ENCODE assay signal across 1 cellular context in the genomic region with DNA sequence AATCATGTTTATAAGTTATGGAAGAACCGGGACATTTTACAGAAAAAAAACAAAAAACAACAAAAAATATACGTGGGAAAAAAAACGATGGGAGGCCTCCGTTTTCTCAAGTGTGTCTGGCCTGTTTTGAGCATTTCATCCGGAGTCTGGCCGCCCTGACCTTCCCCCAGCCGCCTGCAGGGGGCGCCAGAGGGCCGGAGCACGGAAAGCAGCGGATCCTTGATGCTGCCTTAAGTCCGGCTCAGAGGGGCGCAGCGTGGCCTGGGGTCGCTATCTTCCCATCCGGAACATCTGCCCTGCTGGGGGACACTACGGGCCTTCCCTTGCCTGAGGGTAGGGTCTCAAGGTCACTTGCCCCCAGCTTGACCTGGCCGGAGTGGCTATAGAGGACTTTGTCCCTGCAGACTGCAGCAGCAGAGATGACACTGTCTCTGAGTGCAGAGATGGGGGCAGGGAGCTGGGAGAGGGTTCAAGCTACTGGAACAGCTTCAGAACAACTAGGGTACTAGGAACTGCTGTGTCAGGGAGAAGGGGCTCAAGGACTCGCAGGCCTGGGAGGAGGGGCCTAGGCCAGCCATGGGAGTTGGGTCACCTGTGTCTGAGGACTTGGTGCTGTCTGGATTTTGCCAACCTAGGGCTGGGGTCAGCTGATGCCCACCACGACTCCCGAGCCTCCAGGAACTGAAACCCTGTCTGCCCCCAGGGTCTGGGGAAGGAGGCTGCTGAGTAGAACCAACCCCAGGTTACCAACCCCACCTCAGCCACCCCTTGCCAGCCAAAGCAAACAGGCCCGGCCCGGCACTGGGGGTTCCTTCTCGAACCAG.
TF ChIP-seq lines count a peak whose summit lies in the region.

No MANE protein-coding gene starts in this region.

TF ChIP-seq in HCT116, 20 proteins besides CTCF, POLR2A, EP300 and RAD21 (continued from another document):
- TF ChIP-seq YY1 (IDR thresholded peaks at IDR 0.05; ENCODE audit: extremely low read depth, insufficient replicate concordance, low read depth, low read length) = no peak
- TF ChIP-seq JUND (IDR thresholded peaks at IDR 0.05) = no peak
- TF ChIP-seq POLR2AphosphoS5 (IDR thresholded peaks at IDR 0.05; ENCODE audit: low read depth, low read length) = no peak
- no peak for TF ChIP-seq EZH2phosphoT487 (IDR thresholded peaks at IDR 0.05; ENCODE audit: borderline replicate concordance)
- TF ChIP-seq, protein P1, sequence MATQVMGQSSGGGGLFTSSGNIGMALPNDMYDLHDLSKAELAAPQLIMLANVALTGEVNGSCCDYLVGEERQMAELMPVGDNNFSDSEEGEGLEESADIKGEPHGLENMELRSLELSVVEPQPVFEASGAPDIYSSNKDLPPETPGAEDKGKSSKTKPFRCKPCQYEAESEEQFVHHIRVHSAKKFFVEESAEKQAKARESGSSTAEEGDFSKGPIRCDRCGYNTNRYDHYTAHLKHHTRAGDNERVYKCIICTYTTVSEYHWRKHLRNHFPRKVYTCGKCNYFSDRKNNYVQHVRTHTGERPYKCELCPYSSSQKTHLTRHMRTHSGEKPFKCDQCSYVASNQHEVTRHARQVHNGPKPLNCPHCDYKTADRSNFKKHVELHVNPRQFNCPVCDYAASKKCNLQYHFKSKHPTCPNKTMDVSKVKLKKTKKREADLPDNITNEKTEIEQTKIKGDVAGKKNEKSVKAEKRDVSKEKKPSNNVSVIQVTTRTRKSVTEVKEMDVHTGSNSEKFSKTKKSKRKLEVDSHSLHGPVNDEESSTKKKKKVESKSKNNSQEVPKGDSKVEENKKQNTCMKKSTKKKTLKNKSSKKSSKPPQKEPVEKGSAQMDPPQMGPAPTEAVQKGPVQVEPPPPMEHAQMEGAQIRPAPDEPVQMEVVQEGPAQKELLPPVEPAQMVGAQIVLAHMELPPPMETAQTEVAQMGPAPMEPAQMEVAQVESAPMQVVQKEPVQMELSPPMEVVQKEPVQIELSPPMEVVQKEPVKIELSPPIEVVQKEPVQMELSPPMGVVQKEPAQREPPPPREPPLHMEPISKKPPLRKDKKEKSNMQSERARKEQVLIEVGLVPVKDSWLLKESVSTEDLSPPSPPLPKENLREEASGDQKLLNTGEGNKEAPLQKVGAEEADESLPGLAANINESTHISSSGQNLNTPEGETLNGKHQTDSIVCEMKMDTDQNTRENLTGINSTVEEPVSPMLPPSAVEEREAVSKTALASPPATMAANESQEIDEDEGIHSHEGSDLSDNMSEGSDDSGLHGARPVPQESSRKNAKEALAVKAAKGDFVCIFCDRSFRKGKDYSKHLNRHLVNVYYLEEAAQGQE (IDR thresholded peaks at IDR 0.05; ENCODE audit: low read depth) = no peak
- no peak for TF ChIP-seq CEBPB (IDR thresholded peaks at IDR 0.05; ENCODE audit: low read depth)
- TF ChIP-seq, protein P2, sequence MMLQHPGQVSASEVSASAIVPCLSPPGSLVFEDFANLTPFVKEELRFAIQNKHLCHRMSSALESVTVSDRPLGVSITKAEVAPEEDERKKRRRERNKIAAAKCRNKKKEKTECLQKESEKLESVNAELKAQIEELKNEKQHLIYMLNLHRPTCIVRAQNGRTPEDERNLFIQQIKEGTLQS (IDR thresholded peaks at IDR 0.05) = no peak
